1 cellular context compared by ENCODE assay signal in genomic region chr5:178538624-178539344, GRCh38.
TF ChIP-seq lines count a peak whose summit lies in the region.

No MANE protein-coding gene starts in this region.

TF ChIP-seq in K562, 482 proteins besides CTCF, POLR2A, EP300 and RAD21:
- no peak for TF ChIP-seq ATF4 (CRISPR knock-in tag; IDR thresholded peaks at IDR 0.05)
- TF ChIP-seq HEY1 (CRISPR knock-in tag; IDR thresholded peaks at IDR 0.05; ENCODE audit: borderline replicate concordance): no peak
- 0 out of 2 replicates have a peak, but pooled peaks have one; percentile 25 for TF ChIP-seq PKNOX1 (IDR thresholded peaks at IDR 0.05)
- no peak for TF ChIP-seq ARNT (IDR thresholded peaks at IDR 0.05)
- no peak for TF ChIP-seq RBM17 (IDR thresholded peaks at IDR 0.05; ENCODE audit: borderline replicate concordance, low read depth, low read length)
- TF ChIP-seq DACH1 (IDR thresholded peaks at IDR 0.05; ENCODE audit: partially characterized antibody): no peak
- TF ChIP-seq IRF1 (CRISPR knock-in tag; IDR thresholded peaks at IDR 0.05; ENCODE audit: borderline replicate concordance): no peak
